9 cellular contexts compared by ENCODE assay signal in the genomic region with DNA sequence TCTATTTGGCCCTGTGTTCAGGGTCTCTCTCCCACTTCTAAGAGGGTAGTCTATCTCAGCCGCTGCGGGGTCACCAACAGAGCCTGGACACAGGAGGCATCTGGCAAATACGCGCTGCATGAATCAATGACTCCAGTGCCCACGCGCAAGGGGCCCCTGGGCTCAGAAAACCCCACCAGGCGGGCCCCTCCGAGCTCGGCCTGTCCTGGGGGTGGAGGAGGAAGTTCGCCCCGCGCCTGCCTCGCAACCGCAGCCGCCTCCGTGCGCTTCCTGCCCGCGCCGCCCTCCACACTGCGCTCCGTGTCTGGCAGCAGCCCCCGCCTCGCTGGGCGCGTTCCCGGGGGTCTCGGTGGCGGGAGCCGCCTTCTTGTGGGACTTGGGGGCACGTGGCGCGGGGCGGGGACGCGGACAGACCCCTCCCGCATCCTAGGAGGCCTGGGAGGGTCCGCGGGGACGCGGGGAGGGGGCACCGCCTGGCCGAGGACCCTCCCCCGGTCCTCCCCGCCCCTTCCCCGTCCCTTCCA. TPM values are rescaled to one million over a fixed set of nuclear protein-coding genes. Genes with fewer than 3 reads are reported as not detected.
A peak's percentile ranks its signal among the peaks of the same experiment; 100 is the strongest.
DNase-seq lines count a peak whose midpoint lies in the region; ATAC-seq and TF ChIP-seq lines count a peak whose summit lies in the region.
"Had no signal": no experiment of that assay in that cellular context is flagged by ENCODE, and none has a peak within 500 bp of the region (broad histone marks: within the 10 kb centered on the region; RNA-seq: fewer than 3 reads in every experiment).

No MANE protein-coding gene starts in this region.

- H3K4me3 ChIP-seq in heart right ventricle (peak overlapping the region; percentile 35 to 88 (median 80)), skeletal muscle tissue (ENCODE audit: low read length in 3 of 3) (peak overlapping the region in 2 of 3 donors; percentile 49 to 70)

- no peak for TF ChIP-seq CTCF in heart right ventricle (IDR thresholded peaks at IDR 0.05)
- TF ChIP-seq CTCF in GM20000 (IDR thresholded peaks at IDR 0.05; ENCODE audit: extremely low read depth, missing control alignments): no peak

- ATAC-seq in heart right ventricle: peak; percentile 17 to 57 (median 32)

- no peaks in the 10 kb centered on the region for H3K27me3 ChIP-seq in heart right ventricle
- H3K27me3 ChIP-seq in skeletal muscle tissue (ENCODE audit: control insufficient read depth in 3 of 3, insufficient read depth in 3 of 3, low read length in 3 of 3): no peaks in the 10 kb centered on the region

- H3K36me3 Mint-ChIP-seq in activated T-helper 2 cell treated with anti-CD3 and anti-CD28 coated beads, Interferon-gamma antibody, Interleukin-2, Interleukin-4, amounts not matched to agents 10 μg/mL and 5 μg/mL and 100 μg/mL, durations not matched to agents 14 hours and 24 hours and 36 hours (ENCODE audit: low read depth): peaks cover 12% of the 10 kb centered on the region

- H3K9me3 Mint-ChIP-seq in activated T-helper 2 cell treated with anti-CD3 and anti-CD28 coated beads, Interferon-gamma antibody, Interleukin-2, Interleukin-4, amounts not matched to agents 10 μg/mL and 5 μg/mL and 100 μg/mL, durations not matched to agents 14 hours and 24 hours and 36 hours: peaks cover 3% of the 10 kb centered on the region

- no peaks in the 10 kb centered on the region for H3K27me3 Mint-ChIP-seq in activated T-helper 2 cell treated with anti-CD3 and anti-CD28 coated beads, Interferon-gamma antibody, Interleukin-2, Interleukin-4, amounts not matched to agents 10 μg/mL and 5 μg/mL and 100 μg/mL, durations not matched to agents 14 hours and 24 hours and 36 hours (ENCODE audit: low read depth)

- peak overlapping the region; percentile 92 for H3K27ac Mint-ChIP-seq in activated T-helper 2 cell treated with anti-CD3 and anti-CD28 coated beads, Interferon-gamma antibody, Interleukin-2, Interleukin-4, amounts not matched to agents 10 μg/mL and 5 μg/mL and 100 μg/mL, durations not matched to agents 14 hours and 24 hours and 36 hours

- DNase-seq in NCI-H748 (lab: John Stamatoyannopoulos, UW; ENCODE audit: unreplicated experiment) (peak; percentile 75), NCI-H748 treated with DMSO at 0.1 percent for 48 hours (lab: John Stamatoyannopoulos, UW) (no peak), NOMO-1 treated with DMSO at 0.1 percent for 48 hours (lab: John Stamatoyannopoulos, UW; ENCODE audit: unreplicated experiment) (peak; percentile 65), heart right ventricle (peak in 1 of 2 donors; percentile 51), GOT3 (lab: John Stamatoyannopoulos, UW) (no peak), GM20000 (ENCODE audit: low spot score) (no peak)
- DNase-seq in activated T-helper 2 cell treated with anti-CD3 and anti-CD28 coated beads, Interferon-gamma antibody, Interleukin-2, Interleukin-4, amounts not matched to agents 10 μg/mL and 5 μg/mL and 100 μg/mL, durations not matched to agents 14 hours and 24 hours and 36 hours (ENCODE audit: low spot score): peak; percentile 68

- H3K4me1 ChIP-seq in heart right ventricle (peaks cover 25 to 51% (median 49%) of the 10 kb centered on the region in 9 donors), skeletal muscle tissue (ENCODE audit: control insufficient read depth in 3 of 3, insufficient read depth in 3 of 3, low read length in 3 of 3) (peaks cover 34 to 39% (median 35%) of the 10 kb centered on the region in 3 donors)

- H3K27ac ChIP-seq in heart right ventricle: peak overlapping the region; percentile 33 to 96 (median 90)
- H3K27ac ChIP-seq in skeletal muscle tissue (ENCODE audit: low read depth, low read length): peak overlapping the region; percentile 0
- H3K27ac ChIP-seq: C4-2B had no signal

- no peaks in the 10 kb centered on the region for H3K9me3 ChIP-seq in heart right ventricle
- no peaks in the 10 kb centered on the region for H3K9me3 ChIP-seq in skeletal muscle tissue (ENCODE audit: control insufficient read depth in 3 of 3, low read length in 3 of 3)

- H3K9ac ChIP-seq in skeletal muscle tissue (ENCODE audit: low read depth in 1 of 3, low read length in 3 of 3): peak overlapping the region in 2 of 3 donors; percentile 38 to 60

- H3K36me3 ChIP-seq in heart right ventricle (peaks cover 0 to 4% (median 0%) of the 10 kb centered on the region in 9 donors), skeletal muscle tissue (ENCODE audit: control insufficient read depth in 3 of 3, insufficient read depth in 3 of 3, low read length in 3 of 3) (peaks cover 2 to 5% (median 2%) of the 10 kb centered on the region in 3 donors)

- 4 to 7% methylated on average over 46 of the region's 46 CpGs for WGBS in heart right ventricle, 2 donors

- peaks cover 41% of the 10 kb centered on the region for H3K4me1 Mint-ChIP-seq in activated T-helper 2 cell treated with anti-CD3 and anti-CD28 coated beads, Interferon-gamma antibody, Interleukin-2, Interleukin-4, amounts not matched to agents 10 μg/mL and 5 μg/mL and 100 μg/mL, durations not matched to agents 14 hours and 24 hours and 36 hours (ENCODE audit: low read depth)

- peak overlapping the region; percentile 84 for H3K4me3 Mint-ChIP-seq in activated T-helper 2 cell treated with anti-CD3 and anti-CD28 coated beads, Interferon-gamma antibody, Interleukin-2, Interleukin-4, amounts not matched to agents 10 μg/mL and 5 μg/mL and 100 μg/mL, durations not matched to agents 14 hours and 24 hours and 36 hours (ENCODE audit: low read depth)

- intact Hi-C loops in activated T-helper 2 cell treated with anti-CD3 and anti-CD28 coated beads, Interferon-gamma antibody, Interleukin-2, Interleukin-4, amounts not matched to agents 10 μg/mL and 5 μg/mL and 100 μg/mL, durations not matched to agents 14 hours and 24 hours and 36 hours (cut with micrococcal nuclease): loop anchor here (2.0 kb wide), 2 partner anchors 14 to 44 kb away; no protein-coding TSS in a partner anchor
- intact Hi-C loops in heart right ventricle (cut with DNase I): loop anchor here in 1 of 10 donors (10.0 kb wide), 1 partner anchor 106 kb away; no protein-coding TSS in a partner anchor

RNA-seq across cellular contexts. Expression of a gene that starts 0.8 kb away (rescaled TPM):
- 66.0 and 67.3 TPM in 2 replicates for total RNA-seq in activated T-helper 2 cell treated with anti-CD3 and anti-CD28 coated beads, Interferon-gamma antibody, Interleukin-2, Interleukin-4, amounts not matched to agents 10 μg/mL and 5 μg/mL and 100 μg/mL, durations not matched to agents 14 hours and 24 hours and 36 hours
- total RNA-seq in heart right ventricle: 10 to 100 TPM; 42.3 to 90.6 (median 48.0) TPM
- polyA plus RNA-seq in heart right ventricle: 10 to 100 TPM; 28.1 to 39.9 TPM
- 6.8 TPM for total RNA-seq in skeletal muscle tissue

Comparison
In these comparisons a context has a peak if more than half of its experiments do, and no peak if none do; other contexts are left out.
1. DNase-seq: peak in NCI-H748 (single experiment), NOMO-1 treated with DMSO at 0.1 percent for 48 hours (single experiment) and activated T-helper 2 cell treated with anti-CD3 and anti-CD28 coated beads, Interferon-gamma antibody, Interleukin-2, Interleukin-4, amounts not matched to agents 10 μg/mL and 5 μg/mL and 100 μg/mL, durations not matched to agents 14 hours and 24 hours and 36 hours (single experiment); none in NCI-H748 treated with DMSO at 0.1 percent for 48 hours (single experiment), GOT3 (single experiment) and GM20000 (single experiment).